Comparison of ENCODE assay signal across 27 cellular contexts in genomic region chr10:116785867-116786266, GRCh38.
"Had no signal": no experiment of that assay in that cellular context is flagged by ENCODE, and none has a peak within 500 bp of the region (broad histone marks: within the 10 kb centered on the region; RNA-seq: fewer than 3 reads in every experiment).

No MANE protein-coding gene starts in this region.

- H3K27ac ChIP-seq: dorsolateral prefrontal cortex, epithelial cell of prostate, gastrocnemius medialis, heart right ventricle, neutrophil, pancreas, right lobe of liver, stomach, upper lobe of left lung, uterus had no signal

- H3K9me3 ChIP-seq: gastrocnemius medialis, heart right ventricle, mucosa of descending colon, neutrophil, pancreas, right lobe of liver, stomach, thyroid gland, upper lobe of left lung, uterus had no signal

- ATAC-seq: esophagus mucosa, gastrocnemius medialis, heart right ventricle, mucosa of descending colon, pancreas, right lobe of liver had no signal

- H3K27me3 ChIP-seq: dorsolateral prefrontal cortex, gastrocnemius medialis, pancreas, thyroid gland, upper lobe of left lung, uterus had no signal

- H3K27ac Mint-ChIP-seq: endodermal cell, memory B cell, mesothelial cell of epicardium, naive B cell, nephron progenitor cell had no signal

- H3K4me1 ChIP-seq: pancreas, uterus had no signal

- H3K36me3 Mint-ChIP-seq: immature natural killer cell, memory B cell, mesothelial cell of epicardium, naive B cell had no signal

- H3K36me3 ChIP-seq: gastrocnemius medialis, heart right ventricle, neutrophil, pancreas, right lobe of liver, stomach, thyroid gland, upper lobe of left lung, uterus had no signal

- H3K4me1 Mint-ChIP-seq: endodermal cell had no signal

- H3K9me3 Mint-ChIP-seq: immature natural killer cell, memory B cell, mesothelial cell of epicardium, nephron progenitor cell had no signal

- DNase-seq: effector CD8-positive, alpha-beta T cell; endodermal cell; foreskin fibroblast; gastrocnemius medialis; heart right ventricle; hypothalamus; immature natural killer cell; mucosa of descending colon; naive B cell; nephron progenitor cell; pancreas; right lobe of liver; small intestine; stimulated activated CD4-positive, alpha-beta T cell treated with anti-CD3 and anti-CD28 coated beads, Interleukin-15, amount 100 ng/mL, for 24 hours; stimulated activated CD4-positive, alpha-beta T cell treated with anti-CD3 and anti-CD28 coated beads, Interleukin-2, amount 100 ng/mL, for 48 hours; stimulated activated naive CD4-positive, alpha-beta T cell treated with Interleukin-2 at 50 U/mL for 16 hours; stomach; thyroid gland; upper lobe of left lung had no signal

- H3K4me3 ChIP-seq: dorsolateral prefrontal cortex, gastrocnemius medialis, heart right ventricle, lung, mucosa of descending colon, pancreas, right lobe of liver, stomach, thyroid gland, upper lobe of left lung, uterus had no signal

- H3K4me3 Mint-ChIP-seq: endodermal cell, immature natural killer cell, memory B cell, mesothelial cell of epicardium, naive B cell, nephron progenitor cell had no signal
